22 cellular contexts compared by ENCODE assay signal in genomic region chr9:15218994-15219393, GRCh38.
"Had no signal": no experiment of that assay in that cellular context is flagged by ENCODE, and none has a peak within 500 bp of the region (broad histone marks: within the 10 kb centered on the region; RNA-seq: fewer than 3 reads in every experiment).

No MANE protein-coding gene starts in this region.

- H3K9me3 ChIP-seq: ovary, psoas muscle, sigmoid colon, spleen, thoracic aorta, tibial nerve, upper lobe of left lung had no signal

- H3K27me3 ChIP-seq: ovary, sigmoid colon, spleen, tibial nerve, upper lobe of left lung had no signal

- H3K36me3 ChIP-seq: ovary had no signal

- DNase-seq: cortex of kidney; hypothalamus; immature natural killer cell; islet precursor cell; mesenchymal stem cell; naive thymus-derived CD8-positive, alpha-beta T cell; nephron progenitor cell; nucleus accumbens; ovary; posterior cingulate gyrus; psoas muscle; right cardiac atrium; sigmoid colon; spleen; stimulated activated CD4-positive, alpha-beta T cell treated with anti-CD3 and anti-CD28 coated beads, Interleukin-4, amount 100 ng/mL, for 4 hours; stimulated activated naive CD8-positive, alpha-beta T cell treated with anti-CD3 and anti-CD28 coated beads, Interleukin-15, Interleukin-2, amounts not matched to agents 100 U/mL and 50 U/mL, for 24 hours; substantia nigra; upper lobe of left lung had no signal

- H3K4me3 ChIP-seq: ovary, psoas muscle, sigmoid colon, spleen, thoracic aorta, tibial nerve, upper lobe of left lung had no signal

- H3K4me1 ChIP-seq: psoas muscle, sigmoid colon, spleen, upper lobe of left lung had no signal

- H3K27ac ChIP-seq: ovary, psoas muscle, sigmoid colon, spleen, thoracic aorta, tibial nerve, upper lobe of left lung had no signal

- ATAC-seq: left lobe of liver; naive thymus-derived CD8-positive, alpha-beta T cell; psoas muscle; right cardiac atrium; stimulated activated memory B cell treated with anti-CD40 and anti-IgM and Interleukin-4, amounts not matched to agents 10 μg/mL and 1 μg/mL and 100 μg/mL, for 72 hours; stimulated activated naive CD8-positive, alpha-beta T cell treated with anti-CD3 and anti-CD28 coated beads, Interleukin-15, Interleukin-2, amounts not matched to agents 100 U/mL and 50 U/mL, for 24 hours had no signal
